Comparison of ENCODE assay signal across 25 cellular contexts in the genomic region with DNA sequence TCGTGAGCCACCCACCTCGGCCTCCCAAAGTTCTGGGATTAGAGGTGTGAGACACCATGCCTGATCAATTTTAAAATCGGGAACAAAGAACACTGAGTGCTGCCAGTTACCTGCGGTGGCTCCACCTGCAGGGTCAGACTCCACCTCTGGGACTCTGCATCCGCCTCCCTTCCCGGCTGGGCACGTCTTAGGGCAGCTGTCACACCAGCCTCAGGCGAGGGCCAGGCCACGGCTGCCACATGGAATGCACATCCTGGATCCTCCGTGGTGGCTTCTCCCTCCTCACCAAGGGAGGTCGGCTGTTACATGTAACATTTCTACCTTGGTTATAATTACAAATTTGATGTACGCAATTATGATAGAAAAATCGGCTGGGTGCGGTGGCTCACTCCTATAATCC. TPM values are rescaled to one million over a fixed set of nuclear protein-coding genes. Genes with fewer than 3 reads are reported as not detected.
A peak's percentile ranks its signal among the peaks of the same experiment; 100 is the strongest.
DNase-seq lines count a peak whose midpoint lies in the region; ATAC-seq and TF ChIP-seq lines count a peak whose summit lies in the region.
"Had no signal": no experiment of that assay in that cellular context is flagged by ENCODE, and none has a peak within 500 bp of the region (broad histone marks: within the 10 kb centered on the region; RNA-seq: fewer than 3 reads in every experiment).

No MANE protein-coding gene starts in this region.

- H3K4me1 ChIP-seq in right cardiac atrium (ENCODE audit: control insufficient read depth, insufficient read depth, low read length) (peaks cover 4% of the 10 kb centered on the region), heart left ventricle (peaks cover 0 to 24% (median 2%) of the 10 kb centered on the region in 12 donors)
- H3K4me1 ChIP-seq: pancreas had no signal

- no peaks in the 10 kb centered on the region for H3K36me3 ChIP-seq in heart left ventricle
- H3K36me3 ChIP-seq: MG63, pancreas, tibial nerve had no signal

- H3K27ac ChIP-seq in right cardiac atrium (ENCODE audit: low read length) (no peak overlapping the region), heart left ventricle (no peak overlapping the region)
- H3K27ac ChIP-seq: pancreas, tibial nerve had no signal

- H3K4me3 ChIP-seq in right cardiac atrium (ENCODE audit: low read length) (no peak overlapping the region), heart left ventricle (no peak overlapping the region)
- H3K4me3 ChIP-seq: K562, MG63, pancreas, tibial nerve had no signal

- no peak for TF ChIP-seq POLR2A in heart left ventricle (IDR thresholded peaks at IDR 0.05)

- H3K9me3 ChIP-seq in right cardiac atrium (ENCODE audit: control insufficient read depth, low read length) (no peaks in the 10 kb centered on the region), heart left ventricle (no peaks in the 10 kb centered on the region)
- H3K9me3 ChIP-seq: pancreas, tibial nerve had no signal

- intact Hi-C loops in right cardiac atrium (cut with DNase I) = no loop called here
- intact Hi-C loops in heart left ventricle (cut with DNase I) = loop anchor here in 1 of 10 donors (10.0 kb wide), 1 partner anchor 329 kb away; no protein-coding TSS in a partner anchor
- intact Hi-C loops in left colon (cut with DNase I, micrococcal nuclease) = no loop called here

- peak in 2 of 3 donors; percentile 38 to 46 for DNase-seq in right cardiac atrium
- DNase-seq in heart left ventricle = no peak
- peak; percentile 61 for DNase-seq in RPMI7951 (ENCODE audit: low read depth)
- DNase-seq in left colon = peak in 1 of 2 donors; percentile 40
- no peak for DNase-seq in AG08396 (ENCODE audit: low spot score)
- no peak for DNase-seq in NCI-H82 (lab: John Stamatoyannopoulos, UW)
- no peak for DNase-seq in activated CD8-positive, alpha-beta memory T cell treated with anti-CD3 and anti-CD28 coated beads for 24 hours
- DNase-seq: activated CD4-positive, alpha-beta T cell treated with anti-CD3 and anti-CD28 coated beads, Interleukin-2, amount 10 ng/mL, durations not matched to agents 7 days and 5 days; activated gamma-delta T cell treated with Interleukin-2 at 50 U/mL for 16 hours; activated T-cell treated with anti-CD3 and anti-CD28 coated beads, Interleukin-2, amount 50 U/mL, for 4 hours; CD4-positive, CD25-positive, alpha-beta regulatory T cell; central memory CD4-positive, alpha-beta T cell; dermis blood vessel endothelial cell; HCEC 1CT; MG63; NCI-H2107; NCI-H774; retina; SIG-M5; stimulated activated CD4-positive, alpha-beta T cell treated with anti-CD3 and anti-CD28 coated beads, Interleukin-2, amount 100 ng/mL, for 24 hours; T-helper 9 cell had no signal

- H3K27me3 ChIP-seq in right cardiac atrium (ENCODE audit: control insufficient read depth, insufficient read depth) (no peaks in the 10 kb centered on the region), heart left ventricle (peaks cover 0 to 3% (median 0%) of the 10 kb centered on the region in 9 donors)
- H3K27me3 ChIP-seq: MG63, pancreas, tibial nerve had no signal

- WGBS in right cardiac atrium = 82% methylated on average over 14 of the region's 14 CpGs
- WGBS in heart left ventricle, 4 donors = 77 to 87% (median 82%) methylated on average over 14 of the region's 14 CpGs

- no peak for TF ChIP-seq CTCF in heart left ventricle (IDR thresholded peaks at IDR 0.05)

- ATAC-seq in right cardiac atrium (no peak), heart left ventricle (no peak), left colon (peak; percentile 88)
- ATAC-seq: activated T-cell treated with anti-CD3 and anti-CD28 coated beads, Interleukin-2, amount 50 U/mL, for 4 hours; K562; natural killer cell treated with Interleukin-12 subunit alpha and Interleukin-12 subunit beta and Interleukin-15 and Interleukin-18, amount 100 ng/mL, for 72 hours; pancreas had no signal

RNA-seq across cellular contexts. Expression of a gene that starts 5.9 kb away (rescaled TPM):
- total RNA-seq in right cardiac atrium (10 to 100 TPM; 21.9 to 38.8 (median 36.3) TPM), heart left ventricle (10 to 100 TPM; 10.5 to 49.3 (median 20.0) TPM), left colon (10 to 100 TPM in 1 of 2 donors, 1 to 10 TPM in 1; 8.5 to 20.7 TPM)
- polyA plus RNA-seq in right cardiac atrium (39.5 TPM), heart left ventricle (10 to 100 TPM; 17.7 to 19.5 TPM)
- total RNA-seq in RPMI7951 (2014; rRNA removed; shearing (Covaris generic)) = 4.0 and 4.1 TPM in 2 replicates
- total RNA-seq: natural killer cell treated with Interleukin-12 subunit alpha and Interleukin-12 subunit beta and Interleukin-15 and Interleukin-18, amount 100 ng/mL, for 72 hours had no signal
- polyA plus RNA-seq: CD4-positive, CD25-positive, alpha-beta regulatory T cell had no signal

RNA-seq across cellular contexts. Expression of a gene that starts 10.7 kb away (rescaled TPM):
- 100 to 1,000 TPM; 175 to 210 (median 188) TPM for total RNA-seq in right cardiac atrium
- polyA plus RNA-seq in right cardiac atrium = 331 TPM
- 100 to 1,000 TPM; 157 to 273 (median 188) TPM for total RNA-seq in heart left ventricle
- polyA plus RNA-seq in heart left ventricle = 100 to 1,000 TPM; 268 to 465 TPM
- 141 and 204 TPM in 2 replicates for total RNA-seq in RPMI7951 (2014; rRNA removed; shearing (Covaris generic))
- 100 to 1,000 TPM; 175 to 212 TPM for total RNA-seq in left colon

RNA-seq across cellular contexts. Expression of a gene that starts 15.0 kb away (rescaled TPM):
- total RNA-seq in right cardiac atrium (10 to 100 TPM; 64.4 to 87.4 (median 66.3) TPM), heart left ventricle (100 to 1,000 TPM in 3 of 9 donors, 10 to 100 TPM in 6; 75.3 to 177 (median 85.3) TPM), left colon (10 to 100 TPM; 57.2 to 69.0 TPM)
- polyA plus RNA-seq in right cardiac atrium (70.0 TPM), heart left ventricle (100 to 1,000 TPM; 110 to 129 TPM)
- total RNA-seq in RPMI7951 (2014; rRNA removed; shearing (Covaris generic)) = 24.0 and 36.5 TPM in 2 replicates

RNA-seq across cellular contexts. Expression of a gene that starts 33.2 kb away (rescaled TPM):
- total RNA-seq in right cardiac atrium = under 1 TPM; 0.33 to 0.51 (median 0.38) TPM
- polyA plus RNA-seq in right cardiac atrium = 0.66 TPM
- total RNA-seq in heart left ventricle = under 1 TPM; 0.21 to 0.80 (median 0.38) TPM
- 1 to 10 TPM in 1 of 2 donors, under 1 TPM in 1; 0.24 to 1.3 TPM for polyA plus RNA-seq in heart left ventricle
- 0.48 and 0.68 TPM in 2 replicates for total RNA-seq in RPMI7951 (2014; rRNA removed; shearing (Covaris generic))
- total RNA-seq in left colon = under 1 TPM; 0.67 to 0.89 TPM

RNA-seq across cellular contexts. Expression of a gene that starts 34.9 kb away (rescaled TPM):
- total RNA-seq in right cardiac atrium (10 to 100 TPM; 61.2 to 83.1 (median 67.2) TPM), heart left ventricle (10 to 100 TPM; 35.4 to 66.5 (median 50.7) TPM), left colon (100 to 1,000 TPM; 115 to 129 TPM)
- polyA plus RNA-seq in right cardiac atrium (81.7 TPM), heart left ventricle (10 to 100 TPM; 42.3 to 87.8 TPM)
- total RNA-seq in RPMI7951 (2014; rRNA removed; shearing (Covaris generic)) = 62.8 and 66.2 TPM in 2 replicates

Comparison
In these comparisons a context has a peak if more than half of its experiments do, and no peak if none do; other contexts are left out.
1. DNase-seq: peak in right cardiac atrium (2 of 3) and RPMI7951 (single experiment); none in heart left ventricle (0 of 5), AG08396 (single experiment), NCI-H82 (single experiment) and activated CD8-positive, alpha-beta memory T cell treated with anti-CD3 and anti-CD28 coated beads for 24 hours (single experiment).